ENCODE assay signal across 11 cellular contexts in genomic region chr20:52747736-52748135, GRCh38.
A peak's percentile ranks its signal among the peaks of the same experiment; 100 is the strongest.
DNase-seq lines count a peak whose midpoint lies in the region; ATAC-seq and TF ChIP-seq lines count a peak whose summit lies in the region.
"Had no signal": no experiment of that assay in that cellular context is flagged by ENCODE, and none has a peak within 500 bp of the region (broad histone marks: within the 10 kb centered on the region; RNA-seq: fewer than 3 reads in every experiment).

No MANE protein-coding gene starts in this region.

- H3K36me3 ChIP-seq in upper lobe of right lung = no peaks in the 10 kb centered on the region

- DNase-seq in HuH-7.5 (ENCODE audit: low spot score) = peak; percentile 25
- DNase-seq in astrocyte of the cerebellum (ENCODE audit: low read depth) = no peak
- DNase-seq in left lobe of liver (ENCODE audit: low spot score) = no peak
- DNase-seq in upper lobe of right lung = no peak
- DNase-seq in SKM-1 (lab: John Stamatoyannopoulos, UW; ENCODE audit: unreplicated experiment) = no peak
- DNase-seq: activated CD4-positive, alpha-beta memory T cell treated with anti-CD3 and anti-CD28 coated beads for 36 hours; NCI-H526 treated with DMSO at 0.1 percent for 48 hours had no signal

- peak; percentile 61 for TF ChIP-seq CTCF in C4-2B (conservative IDR thresholded peaks at IDR 0.05)
- TF ChIP-seq CTCF in astrocyte of the cerebellum (IDR thresholded peaks at IDR 0.05; ENCODE audit: low read depth, low read length, missing control alignments) = peak; percentile 17
- TF ChIP-seq CTCF in upper lobe of right lung (IDR thresholded peaks at IDR 0.05) = no peak

- H3K4me1 ChIP-seq in upper lobe of right lung = no peaks in the 10 kb centered on the region

- H3K9me3 ChIP-seq in upper lobe of right lung = no peaks in the 10 kb centered on the region

- ATAC-seq in left lobe of liver = peak; percentile 84
- ATAC-seq in upper lobe of right lung = no peak
- no peak for ATAC-seq in HG03280 (IDR thresholded peaks at IDR 0.05; ENCODE audit: unreplicated experiment)
- no peak for ATAC-seq in HG03354 (IDR thresholded peaks at IDR 0.05; ENCODE audit: poor library complexity, severe bottlenecking, unreplicated experiment)
- ATAC-seq: stimulated activated effector memory CD8-positive, alpha-beta T cell treated with anti-CD3 and anti-CD28 coated beads, Interleukin-12 subunit alpha, Interleukin-12 subunit beta, amount 100 ng/mL, for 72 hours had no signal

- intact Hi-C loops in upper lobe of right lung (cut with DNase I) = no loop called here

- no peak overlapping the region for H3K4me3 ChIP-seq in astrocyte of the cerebellum (ENCODE audit: low read depth, low read length)
- H3K4me3 ChIP-seq in upper lobe of right lung = no peak overlapping the region

- H3K27ac ChIP-seq in C4-2B (no peak overlapping the region), upper lobe of right lung (no peak overlapping the region)

- H3K27me3 ChIP-seq in upper lobe of right lung = no peaks in the 10 kb centered on the region

- in situ Hi-C loops in astrocyte of the cerebellum (cut with HindIII; ENCODE audit: low sequenced_read_pairs) = no loop called here
